ENCODE assay signal across 13 cellular contexts in genomic region chr3:121800906-121801305, GRCh38.
"Had no signal": no experiment of that assay in that cellular context is flagged by ENCODE, and none has a peak within 500 bp of the region (broad histone marks: within the 10 kb centered on the region; RNA-seq: fewer than 3 reads in every experiment).

No MANE protein-coding gene starts in this region.

- ATAC-seq: esophagus mucosa, left ventricle myocardium superior, pancreas had no signal

- H3K4me1 ChIP-seq: thyroid gland, uterus had no signal

- H3K27me3 ChIP-seq: brain microvascular endothelial cell, dorsolateral prefrontal cortex, pancreas, thyroid gland, uterus had no signal

- H3K27me3 Mint-ChIP-seq: activated naive CD4-positive, alpha-beta T cell treated with anti-CD3 and anti-CD28 coated beads, Interleukin-2, amount 50 U/mL, for 24 hours had no signal

- DNase-seq: activated CD4-positive, alpha-beta T cell treated with anti-CD3 and anti-CD28 coated beads for 1 hour; activated CD8-positive, alpha-beta memory T cell treated with anti-CD3 and anti-CD28 coated beads for 24 hours; activated effector memory CD4-positive, alpha-beta T cell treated with Interleukin-2 at 50 U/mL for 16 hours; brain microvascular endothelial cell; dorsolateral prefrontal cortex; hippocampal formation; left ventricle myocardium superior; pancreas; stimulated activated CD4-positive, alpha-beta T cell treated with anti-CD3 and anti-CD28 coated beads, Interleukin-2, amount 100 ng/mL, for 48 hours; thyroid gland; uterus had no signal

- H3K9me3 Mint-ChIP-seq: activated naive CD4-positive, alpha-beta T cell treated with anti-CD3 and anti-CD28 coated beads, Interleukin-2, amount 50 U/mL, for 24 hours had no signal

- H3K27ac ChIP-seq: brain microvascular endothelial cell, dorsolateral prefrontal cortex, pancreas, thyroid gland, uterus had no signal

- H3K4me3 Mint-ChIP-seq: activated naive CD4-positive, alpha-beta T cell treated with anti-CD3 and anti-CD28 coated beads, Interleukin-2, amount 50 U/mL, for 24 hours had no signal

- H3K9me3 ChIP-seq: pancreas, thyroid gland, uterus had no signal

- H3K4me3 ChIP-seq: dorsolateral prefrontal cortex, pancreas, thyroid gland, uterus had no signal

- H3K36me3 ChIP-seq: brain microvascular endothelial cell, thyroid gland, uterus had no signal
